Comparison of ENCODE assay signal across 22 cellular contexts in genomic region chr12:96226801-96227348, GRCh38. TPM values are rescaled to one million over a fixed set of nuclear protein-coding genes. Genes with fewer than 3 reads are reported as not detected.
A peak's percentile ranks its signal among the peaks of the same experiment; 100 is the strongest.
DNase-seq lines count a peak whose midpoint lies in the region; ATAC-seq and TF ChIP-seq lines count a peak whose summit lies in the region.
"Had no signal": no experiment of that assay in that cellular context is flagged by ENCODE, and none has a peak within 500 bp of the region (broad histone marks: within the 10 kb centered on the region; RNA-seq: fewer than 3 reads in every experiment).

No MANE protein-coding gene starts in this region.

- H3K4me1 Mint-ChIP-seq in activated naive CD8-positive, alpha-beta T cell (ENCODE audit: low read depth) = peaks cover 12% of the 10 kb centered on the region
- peaks cover 8% of the 10 kb centered on the region for H3K4me1 Mint-ChIP-seq in activated naive CD8-positive, alpha-beta T cell treated with anti-CD3 and anti-CD28 coated beads for 36 hours
- H3K4me1 Mint-ChIP-seq in HFFc6 (ENCODE audit: low read depth) = peaks cover 13% of the 10 kb centered on the region
- peaks cover 60% of the 10 kb centered on the region for H3K4me1 Mint-ChIP-seq in stimulated activated effector memory CD8-positive, alpha-beta T cell treated with anti-CD3 and anti-CD28 coated beads, Interleukin-12 subunit alpha, Interleukin-12 subunit beta, amount 100 ng/mL, for 72 hours

- intact Hi-C loops in A673 (cut with micrococcal nuclease; ENCODE audit: unreplicated experiment) = no loop called here

- peaks cover 13% of the 10 kb centered on the region for H3K4me1 ChIP-seq in effector memory CD4-positive, alpha-beta T cell (ENCODE audit: control insufficient read depth, insufficient read depth, low read length, poor library complexity, severe bottlenecking)
- H3K4me1 ChIP-seq in A673 (ENCODE audit: insufficient read depth, low read length, poor library complexity, severe bottlenecking) = peaks cover 15% of the 10 kb centered on the region

- H3K27ac ChIP-seq in effector memory CD4-positive, alpha-beta T cell (ENCODE audit: insufficient read depth, low read length, poor library complexity, severe bottlenecking) = no peak overlapping the region
- no peak overlapping the region for H3K27ac ChIP-seq in A673 (ENCODE audit: low read depth, low read length, poor library complexity, severe bottlenecking)
- H3K27ac ChIP-seq: coronary artery, upper lobe of right lung, WERI-Rb-1 had no signal

- H3K9me3 ChIP-seq in effector memory CD4-positive, alpha-beta T cell (ENCODE audit: control insufficient read depth, low read length) = no peaks in the 10 kb centered on the region
- no peaks in the 10 kb centered on the region for H3K9me3 ChIP-seq in A673 (ENCODE audit: low read depth, low read length, poor library complexity, severe bottlenecking)
- H3K9me3 ChIP-seq: heart left ventricle, upper lobe of right lung had no signal

- H3K4me3 Mint-ChIP-seq in activated naive CD8-positive, alpha-beta T cell = no peak overlapping the region
- no peak overlapping the region for H3K4me3 Mint-ChIP-seq in activated naive CD8-positive, alpha-beta T cell treated with anti-CD3 and anti-CD28 coated beads for 36 hours
- H3K4me3 Mint-ChIP-seq in HFFc6 = no peak overlapping the region
- peak overlapping the region; percentile 49 for H3K4me3 Mint-ChIP-seq in stimulated activated effector memory CD8-positive, alpha-beta T cell treated with anti-CD3 and anti-CD28 coated beads, Interleukin-12 subunit alpha, Interleukin-12 subunit beta, amount 100 ng/mL, for 72 hours

- TF ChIP-seq CTCF in HFFc6 (IDR thresholded peaks at IDR 0.05) (no peak), A673 (conservative IDR thresholded peaks at IDR 0.05; ENCODE audit: low read depth, low read length) (no peak)

- H3K36me3 Mint-ChIP-seq in activated naive CD8-positive, alpha-beta T cell = peaks cover 16% of the 10 kb centered on the region
- peaks cover 25% of the 10 kb centered on the region for H3K36me3 Mint-ChIP-seq in activated naive CD8-positive, alpha-beta T cell treated with anti-CD3 and anti-CD28 coated beads for 36 hours
- peaks cover 40% of the 10 kb centered on the region for H3K36me3 Mint-ChIP-seq in HFFc6 (ENCODE audit: low read depth)
- H3K36me3 Mint-ChIP-seq in stimulated activated effector memory CD8-positive, alpha-beta T cell treated with anti-CD3 and anti-CD28 coated beads, Interleukin-12 subunit alpha, Interleukin-12 subunit beta, amount 100 ng/mL, for 72 hours = peaks cover 83% of the 10 kb centered on the region

- no peak for DNase-seq in activated naive CD8-positive, alpha-beta T cell treated with anti-CD3 and anti-CD28 coated beads for 36 hours
- DNase-seq in HFFc6 = no peak
- DNase-seq in cerebellar cortex (ENCODE audit: low spot score) = peak; percentile 55
- DNase-seq in stimulated activated effector memory CD8-positive, alpha-beta T cell treated with anti-CD3 and anti-CD28 coated beads, Interleukin-12 subunit alpha, Interleukin-12 subunit beta, amount 100 ng/mL, for 72 hours (ENCODE audit: low spot score in 2 of 2) = no peak
- no peak for DNase-seq in effector memory CD4-positive, alpha-beta T cell
- DNase-seq in A673 (ENCODE audit: low spot score) = no peak
- DNase-seq: activated CD4-positive, alpha-beta T cell treated with anti-CD3 and anti-CD28 coated beads, Interleukin-2, amount 50 U/mL, for 1 hour; activated CD8-positive, alpha-beta memory T cell treated with anti-CD3 and anti-CD28 coated beads, Interleukin-2, amount 50 U/mL, for 48 hours; amygdala; C1 segment of cervical spinal cord; heart left ventricle; left colon; MV-4-11; naive B cell; NCI-H524; NK-92 treated with Interleukin-12 subunit alpha and Interleukin-12 subunit beta, amount 100 ng/mL, for 24 hours; stimulated activated CD4-positive, alpha-beta T cell treated with anti-CD3 and anti-CD28 coated beads, Interleukin-1b, Interleukin-23, amount 100 ng/mL, for 48 hours; upper lobe of right lung; WERI-Rb-1 had no signal

- ATAC-seq in stimulated activated effector memory CD8-positive, alpha-beta T cell treated with anti-CD3 and anti-CD28 coated beads, Interleukin-12 subunit alpha, Interleukin-12 subunit beta, amount 100 ng/mL, for 72 hours = peak; percentile 66

- H3K27ac Mint-ChIP-seq in activated naive CD8-positive, alpha-beta T cell = peak overlapping the region; percentile 22
- no peak overlapping the region for H3K27ac Mint-ChIP-seq in activated naive CD8-positive, alpha-beta T cell treated with anti-CD3 and anti-CD28 coated beads for 36 hours
- peak overlapping the region; percentile 22; the same call in 1 of the 2 replicates for H3K27ac Mint-ChIP-seq in HFFc6
- H3K27ac Mint-ChIP-seq in stimulated activated effector memory CD8-positive, alpha-beta T cell treated with anti-CD3 and anti-CD28 coated beads, Interleukin-12 subunit alpha, Interleukin-12 subunit beta, amount 100 ng/mL, for 72 hours = peak overlapping the region; percentile 60

- CTCF ChIA-PET in A673 (lab: Charles Lee) = no interaction called here

- POLR2A ChIA-PET in A673 (lab: Charles Lee; ENCODE audit: low non-redundant PET) = no interaction called here

- no peaks in the 10 kb centered on the region for H3K9me3 Mint-ChIP-seq in activated naive CD8-positive, alpha-beta T cell (ENCODE audit: low read depth)
- no peaks in the 10 kb centered on the region for H3K9me3 Mint-ChIP-seq in activated naive CD8-positive, alpha-beta T cell treated with anti-CD3 and anti-CD28 coated beads for 36 hours
- no peaks in the 10 kb centered on the region for H3K9me3 Mint-ChIP-seq in HFFc6
- H3K9me3 Mint-ChIP-seq in stimulated activated effector memory CD8-positive, alpha-beta T cell treated with anti-CD3 and anti-CD28 coated beads, Interleukin-12 subunit alpha, Interleukin-12 subunit beta, amount 100 ng/mL, for 72 hours = no peaks in the 10 kb centered on the region

- no TSS peak for BruUV-seq in A673 (replicated peaks; lab: Mats Ljungman, UMichigan)

- H3K27me3 Mint-ChIP-seq in activated naive CD8-positive, alpha-beta T cell = no peaks in the 10 kb centered on the region
- no peaks in the 10 kb centered on the region for H3K27me3 Mint-ChIP-seq in activated naive CD8-positive, alpha-beta T cell treated with anti-CD3 and anti-CD28 coated beads for 36 hours
- no peaks in the 10 kb centered on the region; the same call in none of the 2 replicates for H3K27me3 Mint-ChIP-seq in HFFc6 (ENCODE audit: insufficient read depth)
- H3K27me3 Mint-ChIP-seq: naive B cell had no signal

- no peak overlapping the region for H3K4me3 ChIP-seq in effector memory CD4-positive, alpha-beta T cell (ENCODE audit: insufficient read depth, low read depth, low read length, poor library complexity, severe bottlenecking)
- H3K4me3 ChIP-seq in A673 (ENCODE audit: low read depth, low read length, poor library complexity, severe bottlenecking) = no peak overlapping the region
- H3K4me3 ChIP-seq: coronary artery, heart left ventricle, skin epidermis, upper lobe of right lung had no signal

- H3K36me3 ChIP-seq in effector memory CD4-positive, alpha-beta T cell (ENCODE audit: control insufficient read depth, insufficient read depth, low read length) = peaks cover 32% of the 10 kb centered on the region
- H3K36me3 ChIP-seq in A673 (ENCODE audit: insufficient read depth, low read length, poor library complexity, severe bottlenecking) = peaks cover 12% of the 10 kb centered on the region
- H3K36me3 ChIP-seq: WERI-Rb-1 had no signal

- H3K27me3 ChIP-seq in effector memory CD4-positive, alpha-beta T cell (replicated peaks; ENCODE audit: control insufficient read depth, insufficient read depth, low read length, poor library complexity, severe bottlenecking) = no peaks in the 10 kb centered on the region
- H3K27me3 ChIP-seq in A673 (replicated peaks; ENCODE audit: insufficient read depth, low read depth, low read length, poor library complexity) = no peaks in the 10 kb centered on the region
- H3K27me3 ChIP-seq: heart left ventricle, upper lobe of right lung had no signal

RNA-seq across cellular contexts. Expression of gene ELK3, which starts 32.7 kb away (rescaled TPM):
- 10 to 100 TPM; 10.9 to 12.6 TPM for total RNA-seq in activated naive CD8-positive, alpha-beta T cell treated with anti-CD3 and anti-CD28 coated beads for 36 hours
- total RNA-seq in HFFc6 (2021; fragmentation: NEBNext Ultra II Directional; extraction: Animal tissue kit (Norgen Biotek cat#: 25700)) = 10 to 100 TPM; 54.5 to 80.7 (median 71.9) TPM
- total RNA-seq in A673 (2021) = 55.2 and 62.1 TPM in 2 replicates
